ENCODE assay signal across 7 cellular contexts in the genomic region with DNA sequence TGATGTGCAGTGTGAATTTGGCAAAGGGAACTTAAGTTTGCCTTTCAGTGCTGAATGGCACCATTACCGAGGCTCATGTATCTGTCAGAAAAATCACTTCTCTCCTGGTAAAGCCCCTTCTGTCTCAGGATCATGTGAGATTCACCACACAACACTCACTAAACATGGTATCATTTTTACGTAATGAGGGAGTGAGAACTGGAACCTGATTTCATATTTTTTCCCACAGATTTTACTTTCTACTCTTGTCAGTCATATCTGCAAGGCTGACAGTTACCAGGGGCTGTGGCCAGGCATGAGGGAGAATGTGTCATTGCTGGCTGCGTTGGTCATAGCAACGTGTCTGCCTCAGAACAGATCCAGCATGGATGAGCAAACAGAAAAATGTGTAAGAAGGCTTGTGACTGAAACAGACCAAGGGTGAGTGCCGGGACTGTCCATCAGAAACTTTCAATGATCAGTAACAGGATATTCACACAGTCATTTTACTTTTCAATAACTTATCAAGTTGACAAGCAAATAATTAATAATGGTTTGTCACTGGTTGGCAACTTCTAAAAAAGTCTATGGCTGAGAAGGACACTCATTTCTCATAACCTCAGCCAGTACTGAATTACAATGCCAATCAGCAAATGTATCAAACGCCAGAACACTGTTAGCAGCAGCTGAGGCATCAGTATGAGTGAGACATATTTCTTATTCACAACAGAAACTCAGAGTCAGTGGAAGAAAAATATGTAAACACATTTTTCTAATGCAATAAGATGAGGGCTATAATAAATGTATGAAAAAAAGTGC.
DNase-seq lines count a peak whose midpoint lies in the region; ATAC-seq, FAIRE-seq and TF ChIP-seq lines count a peak whose summit lies in the region.

No MANE protein-coding gene starts in this region.

- DNase-seq in RCC 7860 (ENCODE audit: low spot score) (peak; percentile 94), left ventricle myocardium superior (no peak), NCI-H345 (lab: John Stamatoyannopoulos, UW) (no peak), germinal center (ENCODE audit: low spot score) (no peak), stomach (no peak)

- no peaks in the 10 kb centered on the region for H3K27me3 ChIP-seq in stomach

- TF ChIP-seq EP300 in stomach (IDR thresholded peaks at IDR 0.05) = no peak

- H3K36me3 ChIP-seq in stomach = no peaks in the 10 kb centered on the region

- intact Hi-C loops in left ventricle myocardium superior (cut with micrococcal nuclease) (no loop called here), stomach (cut with DNase I; ENCODE audit: low total_unique reads) (no loop called here)

- no peak for TF ChIP-seq CTCF in stomach (IDR thresholded peaks at IDR 0.05)

- peak; percentile 92 for FAIRE-seq in RCC 7860 (lab: Jason Lieb, UNC)

- H3K9me3 ChIP-seq in stomach = no peaks in the 10 kb centered on the region

- WGBS in stomach, 5 donors = 56 to 66% (median 64%) methylated on average over 6 of the region's 6 CpGs

- ATAC-seq in GM18867 (IDR thresholded peaks at IDR 0.05; ENCODE audit: unreplicated experiment) = peak; percentile 76
- ATAC-seq in HG02588 (IDR thresholded peaks at IDR 0.05; ENCODE audit: unreplicated experiment) = peak; percentile 86
- peak; percentile 67 for ATAC-seq in left ventricle myocardium superior

- no peak overlapping the region for H3K27ac ChIP-seq in stomach

- peaks cover 0 to 37% (median 20%) of the 10 kb centered on the region in 4 donors for H3K4me1 ChIP-seq in stomach

- H3K4me3 ChIP-seq in stomach = no peak overlapping the region

- TF ChIP-seq POLR2A in stomach (IDR thresholded peaks at IDR 0.05) = no peak
